ENCODE assay signal across 23 cellular contexts in the genomic region with DNA sequence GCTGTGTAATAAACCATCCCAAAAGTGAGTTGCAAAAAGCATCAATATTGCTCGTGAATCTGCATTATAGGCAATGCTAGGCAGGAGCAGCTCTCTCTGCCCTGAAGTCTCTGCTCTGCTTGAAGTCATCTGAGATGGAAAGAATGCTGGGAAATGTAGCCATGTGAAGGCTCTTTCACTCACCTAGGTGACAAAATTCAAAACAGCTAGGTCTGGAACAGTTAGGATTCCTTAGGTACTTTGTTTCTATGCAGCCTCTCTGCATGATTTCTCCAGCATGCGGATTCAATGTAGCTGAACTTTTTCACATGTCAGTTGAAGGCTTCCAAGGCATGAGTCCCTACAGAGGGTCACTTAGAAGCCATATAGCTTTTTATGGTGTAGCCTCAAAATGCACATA.
"Had no signal": no experiment of that assay in that cellular context is flagged by ENCODE, and none has a peak within 500 bp of the region (broad histone marks: within the 10 kb centered on the region; RNA-seq: fewer than 3 reads in every experiment).

No MANE protein-coding gene starts in this region.

- H3K9me3 Mint-ChIP-seq: activated CD4-positive, alpha-beta memory T cell treated with anti-CD3 and anti-CD28 coated beads, Interleukin-2, amount 10 ng/mL, durations not matched to agents 7 days and 5 days had no signal

- H3K27ac Mint-ChIP-seq: activated CD4-positive, alpha-beta memory T cell treated with anti-CD3 and anti-CD28 coated beads, Interleukin-2, amount 10 ng/mL, durations not matched to agents 7 days and 5 days; activated T-cell treated with anti-CD3 and anti-CD28 coated beads, Interleukin-2, amount 50 U/mL, for 24 hours; natural killer cell treated with Interleukin-12 subunit alpha and Interleukin-12 subunit beta and Interleukin-15 and Interleukin-18, amount 100 ng/mL, for 72 hours had no signal

- ATAC-seq: gastroesophageal sphincter; heart right ventricle; left lung; natural killer cell treated with Interleukin-12 subunit alpha and Interleukin-12 subunit beta and Interleukin-15 and Interleukin-18, amount 100 ng/mL, for 72 hours had no signal

- H3K36me3 Mint-ChIP-seq: natural killer cell treated with Interleukin-12 subunit alpha and Interleukin-12 subunit beta and Interleukin-15 and Interleukin-18, amount 100 ng/mL, for 72 hours had no signal

- H3K36me3 ChIP-seq: cardiac muscle cell, gastroesophageal sphincter, heart right ventricle, left lung, tibial artery, uterus, WERI-Rb-1 had no signal

- H3K9me3 ChIP-seq: gastroesophageal sphincter, heart right ventricle, tibial artery, uterus had no signal

- H3K27me3 Mint-ChIP-seq: activated CD4-positive, alpha-beta memory T cell treated with anti-CD3 and anti-CD28 coated beads, Interleukin-2, amount 10 ng/mL, durations not matched to agents 7 days and 5 days; activated T-cell treated with anti-CD3 and anti-CD28 coated beads, Interleukin-2, amount 50 U/mL, for 24 hours; natural killer cell treated with Interleukin-12 subunit alpha and Interleukin-12 subunit beta and Interleukin-15 and Interleukin-18, amount 100 ng/mL, for 72 hours had no signal

- H3K27me3 ChIP-seq: cardiac muscle cell, dorsolateral prefrontal cortex, gastroesophageal sphincter, heart right ventricle, left lung, tibial artery, uterus had no signal

- DNase-seq: activated CD4-positive, alpha-beta memory T cell treated with anti-CD3 and anti-CD28 coated beads, Interleukin-2, amount 10 ng/mL, durations not matched to agents 7 days and 5 days; activated CD4-positive, alpha-beta T cell treated with anti-CD3 and anti-CD28 coated beads for 4 hours; activated effector memory CD4-positive, alpha-beta T cell treated with Interleukin-2 at 50 U/mL for 16 hours; activated naive CD4-positive, alpha-beta T cell treated with anti-CD3 and anti-CD28 coated beads, Interleukin-2, amount 50 U/mL, for 16 hours; activated T-cell treated with anti-CD3 and anti-CD28 coated beads, Interleukin-2, amount 50 U/mL, for 24 hours; dorsolateral prefrontal cortex; erythroblast; heart right ventricle; islet precursor cell; left lung; mammary epithelial cell; nucleus accumbens; posterior cingulate gyrus; stimulated activated CD4-positive, alpha-beta T cell treated with anti-CD3 and anti-CD28 coated beads, Interleukin-15, amount 100 ng/mL, for 24 hours; stimulated activated CD4-positive, alpha-beta T cell treated with anti-CD3 and anti-CD28 coated beads, Interleukin-4, amount 100 ng/mL, for 24 hours; stimulated activated naive CD4-positive, alpha-beta T cell; tibial artery; uterus; WERI-Rb-1 had no signal

- H3K27ac ChIP-seq: cardiac muscle cell, dorsolateral prefrontal cortex, gastroesophageal sphincter, heart right ventricle, left lung, skin epidermis, tibial artery, uterus, WERI-Rb-1 had no signal

- H3K4me3 Mint-ChIP-seq: activated CD4-positive, alpha-beta memory T cell treated with anti-CD3 and anti-CD28 coated beads, Interleukin-2, amount 10 ng/mL, durations not matched to agents 7 days and 5 days; activated T-cell treated with anti-CD3 and anti-CD28 coated beads, Interleukin-2, amount 50 U/mL, for 24 hours; natural killer cell treated with Interleukin-12 subunit alpha and Interleukin-12 subunit beta and Interleukin-15 and Interleukin-18, amount 100 ng/mL, for 72 hours had no signal

- H3K4me1 ChIP-seq: gastroesophageal sphincter, heart right ventricle, left lung, tibial artery, uterus had no signal

- H3K4me1 Mint-ChIP-seq: activated CD4-positive, alpha-beta memory T cell treated with anti-CD3 and anti-CD28 coated beads, Interleukin-2, amount 10 ng/mL, durations not matched to agents 7 days and 5 days had no signal

- H3K4me3 ChIP-seq: cardiac muscle cell, dorsolateral prefrontal cortex, gastroesophageal sphincter, heart right ventricle, left lung, skin epidermis, tibial artery, uterus had no signal
